In genomic region chr17:72092710-72093322, GRCh38 we compare ENCODE assay signal across 1 cellular context.
TF ChIP-seq lines count a peak whose summit lies in the region.

No MANE protein-coding gene starts in this region.

TF ChIP-seq in HepG2, 621 proteins besides CTCF, POLR2A, EP300 and RAD21 (continued from another document and continues in another):
- TF ChIP-seq BCLAF1 (IDR thresholded peaks at IDR 0.05) (no peak), ZNF841 (CRISPR knock-in tag; IDR thresholded peaks at IDR 0.05; ENCODE audit: borderline replicate concordance) (no peak), KDM5A (IDR thresholded peaks at IDR 0.05; ENCODE audit: borderline replicate concordance, low read length) (no peak), CCAR2 (optimal IDR thresholded peaks at IDR 0.05; ENCODE audit: low read depth, low read length) (no peak), ETV6 (CRISPR knock-in tag; conservative IDR thresholded peaks at IDR 0.05) (peak; percentile 62; the same call in 1 of the 2 replicates), ZBTB38 (CRISPR knock-in tag; IDR thresholded peaks at IDR 0.05) (no peak), REPIN1 (CRISPR knock-in tag; IDR thresholded peaks at IDR 0.05; ENCODE audit: borderline replicate concordance, low read depth) (peak; percentile 80), YEATS4 (CRISPR knock-in tag; IDR thresholded peaks at IDR 0.05; ENCODE audit: borderline replicate concordance) (peak; percentile 45; the same call in 1 of the 2 replicates), RELA (CRISPR knock-in tag; IDR thresholded peaks at IDR 0.05) (no peak), ZNF383 (CRISPR knock-in tag; IDR thresholded peaks at IDR 0.05; ENCODE audit: borderline replicate concordance) (no peak), ZNF850 (CRISPR knock-in tag; conservative IDR thresholded peaks at IDR 0.05) (no peak), ESRRA (CRISPR knock-in tag; IDR thresholded peaks at IDR 0.05; ENCODE audit: low read depth) (peak; percentile 97), FOXM1 (CRISPR knock-in tag; IDR thresholded peaks at IDR 0.05) (no peak), CAMTA2 (CRISPR knock-in tag; IDR thresholded peaks at IDR 0.05; ENCODE audit: borderline replicate concordance) (no peak), ZNF749 (CRISPR knock-in tag; IDR thresholded peaks at IDR 0.05; ENCODE audit: borderline replicate concordance) (peak; percentile 39; the same call in 1 of the 2 replicates), ZKSCAN5 (CRISPR knock-in tag; IDR thresholded peaks at IDR 0.05) (no peak), HMG20A (CRISPR knock-in tag; IDR thresholded peaks at IDR 0.05; ENCODE audit: borderline replicate concordance) (peak; percentile 99), ZNF17 (CRISPR knock-in tag; IDR thresholded peaks at IDR 0.05) (no peak), PAF1 (CRISPR knock-in tag; IDR thresholded peaks at IDR 0.05) (no peak), EEA1 (CRISPR knock-in tag; IDR thresholded peaks at IDR 0.05; ENCODE audit: borderline replicate concordance) (no peak), SRY (CRISPR knock-in tag; IDR thresholded peaks at IDR 0.05) (no peak), JUN (CRISPR knock-in tag; IDR thresholded peaks at IDR 0.05) (peak; percentile 73; the same call in 1 of the 2 replicates), ZNF564 (CRISPR knock-in tag; IDR thresholded peaks at IDR 0.05) (no peak), ZNF737 (CRISPR knock-in tag; IDR thresholded peaks at IDR 0.05; ENCODE audit: borderline replicate concordance) (no peak), MBD4 (IDR thresholded peaks at IDR 0.05; ENCODE audit: borderline replicate concordance, low read length) (peak; percentile 68; the same call in 1 of the 2 replicates), ZSCAN20 (CRISPR knock-in tag; IDR thresholded peaks at IDR 0.05; ENCODE audit: borderline replicate concordance) (no peak), ZBTB3 (CRISPR knock-in tag; IDR thresholded peaks at IDR 0.05; ENCODE audit: borderline replicate concordance, low read depth) (no peak), HOXA9 (CRISPR knock-in tag; IDR thresholded peaks at IDR 0.05; ENCODE audit: borderline replicate concordance) (no peak), ZNF639 (CRISPR knock-in tag; conservative IDR thresholded peaks at IDR 0.05) (no peak), BRCA1 (CRISPR knock-in tag; IDR thresholded peaks at IDR 0.05) (peak; percentile 78; the same call in 1 of the 2 replicates), ZNF674 (CRISPR knock-in tag; IDR thresholded peaks at IDR 0.05; ENCODE audit: low read depth) (no peak), U2AF1 (optimal IDR thresholded peaks at IDR 0.05; ENCODE audit: low read depth, low read length) (no peak), IRF1 (CRISPR knock-in tag; IDR thresholded peaks at IDR 0.05; ENCODE audit: low read depth) (no peak), HHEX (CRISPR knock-in tag; IDR thresholded peaks at IDR 0.05) (peak; percentile 91), SRSF4 (IDR thresholded peaks at IDR 0.05; ENCODE audit: low read depth, low read length, poor library complexity, severe bottlenecking) (no peak), ZNF367 (CRISPR knock-in tag; IDR thresholded peaks at IDR 0.05; ENCODE audit: borderline replicate concordance) (no peak), MED8 (CRISPR knock-in tag; IDR thresholded peaks at IDR 0.05; ENCODE audit: insufficient replicate concordance) (peak; percentile 77), SMC3 (IDR thresholded peaks at IDR 0.05; ENCODE audit: low read length) (peak; percentile 49), STAT5B (CRISPR knock-in tag; IDR thresholded peaks at IDR 0.05) (no peak), ZNF576 (CRISPR knock-in tag; IDR thresholded peaks at IDR 0.05) (no peak), TRIM22 (IDR thresholded peaks at IDR 0.05) (no peak), MZF1 (CRISPR knock-in tag; IDR thresholded peaks at IDR 0.05; ENCODE audit: borderline replicate concordance) (no peak), RFX1 (IDR thresholded peaks at IDR 0.05) (no peak), TOPORS (CRISPR knock-in tag; IDR thresholded peaks at IDR 0.05) (no peak), SOX5 (CRISPR knock-in tag; IDR thresholded peaks at IDR 0.05; ENCODE audit: borderline replicate concordance) (peak; percentile 88), KMT2B (CRISPR knock-in tag; IDR thresholded peaks at IDR 0.05) (0 out of 2 replicates have a peak, but pooled peaks have one; percentile 31), ZFP1 (CRISPR knock-in tag; IDR thresholded peaks at IDR 0.05) (peak; percentile 93; the same call in 1 of the 2 replicates), FOXK2 (IDR thresholded peaks at IDR 0.05) (no peak), SPEN (CRISPR knock-in tag; IDR thresholded peaks at IDR 0.05; ENCODE audit: low read depth) (peak; percentile 55; the same call in 1 of the 2 replicates), ZFP36L2 (CRISPR knock-in tag; IDR thresholded peaks at IDR 0.05) (no peak), ZNF530 (CRISPR knock-in tag; IDR thresholded peaks at IDR 0.05; ENCODE audit: low read depth) (no peak), NR2F2 (IDR thresholded peaks at IDR 0.05; ENCODE audit: borderline replicate concordance, low read depth) (peak; percentile 99), GTF3A (CRISPR knock-in tag; conservative IDR thresholded peaks at IDR 0.05) (no peak), ZNF317 (CRISPR knock-in tag; IDR thresholded peaks at IDR 0.05) (peak; percentile 67), BRF2 (CRISPR knock-in tag; IDR thresholded peaks at IDR 0.05) (no peak), IKZF4 (CRISPR knock-in tag; IDR thresholded peaks at IDR 0.05; ENCODE audit: borderline replicate concordance, low read depth, not compliant biosample characterization) (no peak), ZSCAN31 (CRISPR knock-in tag; IDR thresholded peaks at IDR 0.05; ENCODE audit: low read depth) (0 out of 2 replicates have a peak, but pooled peaks have one; percentile 59), ZC3H13 (CRISPR knock-in tag; IDR thresholded peaks at IDR 0.05) (no peak)
- TF ChIP-seq, protein P1, sequence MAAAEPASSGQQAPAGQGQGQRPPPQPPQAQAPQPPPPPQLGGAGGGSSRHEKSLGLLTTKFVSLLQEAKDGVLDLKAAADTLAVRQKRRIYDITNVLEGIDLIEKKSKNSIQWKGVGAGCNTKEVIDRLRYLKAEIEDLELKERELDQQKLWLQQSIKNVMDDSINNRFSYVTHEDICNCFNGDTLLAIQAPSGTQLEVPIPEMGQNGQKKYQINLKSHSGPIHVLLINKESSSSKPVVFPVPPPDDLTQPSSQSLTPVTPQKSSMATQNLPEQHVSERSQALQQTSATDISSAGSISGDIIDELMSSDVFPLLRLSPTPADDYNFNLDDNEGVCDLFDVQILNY (CRISPR knock-in tag; conservative IDR thresholded peaks at IDR 0.05), result no peak
- TF ChIP-seq, protein P2, sequence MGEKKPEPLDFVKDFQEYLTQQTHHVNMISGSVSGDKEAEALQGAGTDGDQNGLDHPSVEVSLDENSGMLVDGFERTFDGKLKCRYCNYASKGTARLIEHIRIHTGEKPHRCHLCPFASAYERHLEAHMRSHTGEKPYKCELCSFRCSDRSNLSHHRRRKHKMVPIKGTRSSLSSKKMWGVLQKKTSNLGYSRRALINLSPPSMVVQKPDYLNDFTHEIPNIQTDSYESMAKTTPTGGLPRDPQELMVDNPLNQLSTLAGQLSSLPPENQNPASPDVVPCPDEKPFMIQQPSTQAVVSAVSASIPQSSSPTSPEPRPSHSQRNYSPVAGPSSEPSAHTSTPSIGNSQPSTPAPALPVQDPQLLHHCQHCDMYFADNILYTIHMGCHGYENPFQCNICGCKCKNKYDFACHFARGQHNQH (CRISPR knock-in tag; IDR thresholded peaks at IDR 0.05), result peak; percentile 94
- TF ChIP-seq, protein P3, sequence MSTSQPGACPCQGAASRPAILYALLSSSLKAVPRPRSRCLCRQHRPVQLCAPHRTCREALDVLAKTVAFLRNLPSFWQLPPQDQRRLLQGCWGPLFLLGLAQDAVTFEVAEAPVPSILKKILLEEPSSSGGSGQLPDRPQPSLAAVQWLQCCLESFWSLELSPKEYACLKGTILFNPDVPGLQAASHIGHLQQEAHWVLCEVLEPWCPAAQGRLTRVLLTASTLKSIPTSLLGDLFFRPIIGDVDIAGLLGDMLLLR (CRISPR knock-in tag; IDR thresholded peaks at IDR 0.05), result no peak
- TF ChIP-seq, protein P4, sequence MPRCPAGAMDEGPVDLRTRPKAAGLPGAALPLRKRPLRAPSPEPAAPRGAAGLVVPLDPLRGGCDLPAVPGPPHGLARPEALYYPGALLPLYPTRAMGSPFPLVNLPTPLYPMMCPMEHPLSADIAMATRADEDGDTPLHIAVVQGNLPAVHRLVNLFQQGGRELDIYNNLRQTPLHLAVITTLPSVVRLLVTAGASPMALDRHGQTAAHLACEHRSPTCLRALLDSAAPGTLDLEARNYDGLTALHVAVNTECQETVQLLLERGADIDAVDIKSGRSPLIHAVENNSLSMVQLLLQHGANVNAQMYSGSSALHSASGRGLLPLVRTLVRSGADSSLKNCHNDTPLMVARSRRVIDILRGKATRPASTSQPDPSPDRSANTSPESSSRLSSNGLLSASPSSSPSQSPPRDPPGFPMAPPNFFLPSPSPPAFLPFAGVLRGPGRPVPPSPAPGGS (CRISPR knock-in tag; IDR thresholded peaks at IDR 0.05), result no peak
- TF ChIP-seq, protein P5, sequence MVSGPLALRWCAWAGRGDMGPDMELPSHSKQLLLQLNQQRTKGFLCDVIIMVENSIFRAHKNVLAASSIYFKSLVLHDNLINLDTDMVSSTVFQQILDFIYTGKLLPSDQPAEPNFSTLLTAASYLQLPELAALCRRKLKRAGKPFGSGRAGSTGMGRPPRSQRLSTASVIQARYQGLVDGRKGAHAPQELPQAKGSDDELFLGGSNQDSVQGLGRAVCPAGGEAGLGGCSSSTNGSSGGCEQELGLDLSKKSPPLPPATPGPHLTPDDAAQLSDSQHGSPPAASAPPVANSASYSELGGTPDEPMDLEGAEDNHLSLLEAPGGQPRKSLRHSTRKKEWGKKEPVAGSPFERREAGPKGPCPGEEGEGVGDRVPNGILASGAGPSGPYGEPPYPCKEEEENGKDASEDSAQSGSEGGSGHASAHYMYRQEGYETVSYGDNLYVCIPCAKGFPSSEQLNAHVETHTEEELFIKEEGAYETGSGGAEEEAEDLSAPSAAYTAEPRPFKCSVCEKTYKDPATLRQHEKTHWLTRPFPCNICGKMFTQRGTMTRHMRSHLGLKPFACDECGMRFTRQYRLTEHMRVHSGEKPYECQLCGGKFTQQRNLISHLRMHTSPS (CRISPR knock-in tag; IDR thresholded peaks at IDR 0.05; ENCODE audit: low read depth), result no peak
